In the genomic region with DNA sequence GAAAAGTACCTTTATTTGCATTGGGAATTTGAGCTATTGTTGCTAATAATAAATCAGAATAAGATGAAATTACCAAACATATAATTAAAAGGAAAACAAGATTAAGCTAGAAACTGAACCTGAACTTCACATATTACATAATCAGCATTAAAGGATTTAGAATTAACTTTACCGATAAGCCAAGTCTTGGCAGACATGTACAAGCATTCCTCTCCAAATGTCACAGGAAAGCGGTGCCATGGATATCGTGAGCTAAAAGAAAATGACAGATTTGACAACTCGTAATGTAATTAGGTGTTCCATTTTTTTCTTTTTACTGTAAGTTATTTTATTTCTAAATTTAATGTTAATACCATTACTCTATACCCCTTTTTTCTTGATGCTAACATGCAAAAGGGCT, we compare ENCODE assay signal across 31 cellular contexts.
"Had no signal": no experiment of that assay in that cellular context is flagged by ENCODE, and none has a peak within 500 bp of the region (broad histone marks: within the 10 kb centered on the region; RNA-seq: fewer than 3 reads in every experiment).

No MANE protein-coding gene starts in this region.

- H3K9me3 Mint-ChIP-seq: activated CD4-positive, alpha-beta memory T cell treated with anti-CD3 and anti-CD28 coated beads, Interleukin-2, amount 10 ng/mL, durations not matched to agents 7 days and 5 days; activated CD4-positive, alpha-beta T cell treated with anti-CD3 and anti-CD28 coated beads, Interleukin-2, amount 10 ng/mL, durations not matched to agents 7 days and 5 days; activated naive CD4-positive, alpha-beta T cell treated with anti-CD3 and anti-CD28 coated beads, Interleukin-2, amount 10 ng/mL, durations not matched to agents 7 days and 5 days; activated naive CD4-positive, alpha-beta T cell treated with anti-CD3 and anti-CD28 coated beads, Interleukin-2, amount 50 U/mL, for 24 hours; activated naive CD8-positive, alpha-beta T cell treated with anti-CD3 and anti-CD28 coated beads, Interleukin-2, amount 10 ng/mL, durations not matched to agents 7 days and 5 days; activated T-cell treated with anti-CD3 and anti-CD28 coated beads, Interleukin-2, amount 50 U/mL, for 24 hours; activated T-helper 2 cell treated with anti-CD3 and anti-CD28 coated beads, Interferon-gamma antibody, Interleukin-2, Interleukin-4, amounts not matched to agents 10 μg/mL and 5 μg/mL and 100 μg/mL, durations not matched to agents 14 hours and 24 hours and 36 hours; T-helper 1 cell treated with Interleukin-12 subunit alpha and Interleukin-12 subunit beta and Interleukin-4 antibody, amounts not matched to agents 30 μg/mL and 1 μg/mL, for 36 hours; T-helper 2 cell treated with Interferon-gamma antibody and Interleukin-4, amounts not matched to agents 5 μg/mL and 100 μg/mL, for 36 hours had no signal

- H3K4me1 Mint-ChIP-seq: activated CD4-positive, alpha-beta memory T cell treated with anti-CD3 and anti-CD28 coated beads, Interleukin-2, amount 10 ng/mL, durations not matched to agents 7 days and 5 days; activated CD4-positive, alpha-beta T cell treated with anti-CD3 and anti-CD28 coated beads, Interleukin-2, amount 10 ng/mL, durations not matched to agents 7 days and 5 days; activated CD8-positive, alpha-beta memory T cell treated with anti-CD3 and anti-CD28 coated beads, Interleukin-2, amount 10 ng/mL, durations not matched to agents 7 days and 5 days; activated naive CD4-positive, alpha-beta T cell treated with anti-CD3 and anti-CD28 coated beads, Interleukin-2, amount 10 ng/mL, durations not matched to agents 7 days and 5 days; activated naive CD4-positive, alpha-beta T cell treated with anti-CD3 and anti-CD28 coated beads, Interleukin-2, amount 50 U/mL, for 24 hours; activated naive CD8-positive, alpha-beta T cell treated with anti-CD3 and anti-CD28 coated beads, Interleukin-2, amount 10 ng/mL, durations not matched to agents 7 days and 5 days had no signal

- H3K4me3 Mint-ChIP-seq: activated B cell treated with CpG ODN at 0.5 μM for 24 hours; activated CD4-positive, alpha-beta memory T cell treated with anti-CD3 and anti-CD28 coated beads, Interleukin-2, amount 10 ng/mL, durations not matched to agents 7 days and 5 days; activated CD4-positive, alpha-beta T cell treated with anti-CD3 and anti-CD28 coated beads, Interleukin-2, amount 10 ng/mL, durations not matched to agents 7 days and 5 days; activated CD8-positive, alpha-beta memory T cell treated with anti-CD3 and anti-CD28 coated beads, Interleukin-2, amount 10 ng/mL, durations not matched to agents 7 days and 5 days; activated CD8-positive, alpha-beta T cell treated with anti-CD3 and anti-CD28 coated beads, Interleukin-2, amount 10 ng/mL, durations not matched to agents 7 days and 5 days; activated naive CD4-positive, alpha-beta T cell treated with anti-CD3 and anti-CD28 coated beads, Interleukin-2, amount 10 ng/mL, durations not matched to agents 7 days and 5 days; activated naive CD4-positive, alpha-beta T cell treated with anti-CD3 and anti-CD28 coated beads, Interleukin-2, amount 50 U/mL, for 24 hours; activated naive CD8-positive, alpha-beta T cell; activated naive CD8-positive, alpha-beta T cell treated with anti-CD3 and anti-CD28 coated beads, Interleukin-2, amount 10 ng/mL, durations not matched to agents 7 days and 5 days; activated T-cell treated with anti-CD3 and anti-CD28 coated beads, Interleukin-2, amount 50 U/mL, for 24 hours; T-helper 1 cell treated with Interleukin-12 subunit alpha and Interleukin-12 subunit beta and Interleukin-4 antibody, amounts not matched to agents 30 μg/mL and 1 μg/mL, for 36 hours; T-helper 2 cell treated with Interferon-gamma antibody and Interleukin-4, amounts not matched to agents 5 μg/mL and 100 μg/mL, for 36 hours had no signal

- DNase-seq: activated B cell treated with CpG ODN at 0.5 μM for 24 hours; activated CD4-positive, alpha-beta memory T cell treated with anti-CD3 and anti-CD28 coated beads, Interleukin-2, amount 10 ng/mL, durations not matched to agents 7 days and 5 days; activated CD4-positive, alpha-beta T cell treated with anti-CD3 and anti-CD28 coated beads for 48 hours; activated CD4-positive, alpha-beta T cell treated with anti-CD3 and anti-CD28 coated beads, Interleukin-2, amount 10 ng/mL, durations not matched to agents 7 days and 5 days; activated CD4-positive, alpha-beta T cell treated with anti-CD3 and anti-CD28 coated beads, Interleukin-2, amount 50 U/mL, for 48 hours; activated CD4-positive, CD25-positive, alpha-beta regulatory T cell treated with anti-CD3 and anti-CD28 coated beads, Interleukin-2, amount 50 U/mL, for 72 hours; activated CD8-positive, alpha-beta memory T cell treated with anti-CD3 and anti-CD28 coated beads for 24 hours; activated CD8-positive, alpha-beta memory T cell treated with anti-CD3 and anti-CD28 coated beads, Interleukin-2, amount 10 ng/mL, durations not matched to agents 7 days and 5 days; activated CD8-positive, alpha-beta memory T cell treated with anti-CD3 and anti-CD28 coated beads, Interleukin-2, amount 50 U/mL, for 48 hours; activated CD8-positive, alpha-beta T cell treated with anti-CD3 and anti-CD28 coated beads, Interleukin-2, amount 10 ng/mL, durations not matched to agents 7 days and 5 days; activated effector memory CD4-positive, alpha-beta T cell treated with Interleukin-2 at 50 U/mL for 16 hours; activated gamma-delta T cell; activated naive CD4-positive, alpha-beta T cell treated with anti-CD3 and anti-CD28 coated beads, Interleukin-2, amount 10 ng/mL, durations not matched to agents 7 days and 5 days; activated naive CD4-positive, alpha-beta T cell treated with Interleukin-2 at 50 U/mL for 16 hours; activated naive CD8-positive, alpha-beta T cell treated with anti-CD3 and anti-CD28 coated beads, Interleukin-2, amount 10 ng/mL, durations not matched to agents 7 days and 5 days; activated T-cell treated with anti-CD3 and anti-CD28 coated beads, Interleukin-2, amount 50 U/mL, for 24 hours; activated T-cell treated with anti-CD3 and anti-CD28 coated beads, Interleukin-2, amount 50 U/mL, for 48 hours; adrenal gland; amniotic stem cell; aorta; brain microvascular endothelial cell; central memory CD4-positive, alpha-beta T cell; T-helper 1 cell; T-helper 2 cell; T-helper 9 cell had no signal

- H3K27ac Mint-ChIP-seq: activated B cell treated with CpG ODN at 0.5 μM for 24 hours; activated CD4-positive, alpha-beta memory T cell treated with anti-CD3 and anti-CD28 coated beads, Interleukin-2, amount 10 ng/mL, durations not matched to agents 7 days and 5 days; activated CD4-positive, alpha-beta T cell treated with anti-CD3 and anti-CD28 coated beads, Interleukin-2, amount 10 ng/mL, durations not matched to agents 7 days and 5 days; activated CD8-positive, alpha-beta memory T cell treated with anti-CD3 and anti-CD28 coated beads, Interleukin-2, amount 10 ng/mL, durations not matched to agents 7 days and 5 days; activated CD8-positive, alpha-beta T cell treated with anti-CD3 and anti-CD28 coated beads, Interleukin-2, amount 10 ng/mL, durations not matched to agents 7 days and 5 days; activated naive CD4-positive, alpha-beta T cell treated with anti-CD3 and anti-CD28 coated beads, Interleukin-2, amount 10 ng/mL, durations not matched to agents 7 days and 5 days; activated naive CD4-positive, alpha-beta T cell treated with anti-CD3 and anti-CD28 coated beads, Interleukin-2, amount 50 U/mL, for 24 hours; activated naive CD8-positive, alpha-beta T cell; activated naive CD8-positive, alpha-beta T cell treated with anti-CD3 and anti-CD28 coated beads, Interleukin-2, amount 10 ng/mL, durations not matched to agents 7 days and 5 days; activated T-cell treated with anti-CD3 and anti-CD28 coated beads, Interleukin-2, amount 50 U/mL, for 24 hours; activated T-helper 2 cell treated with anti-CD3 and anti-CD28 coated beads, Interferon-gamma antibody, Interleukin-2, Interleukin-4, amounts not matched to agents 10 μg/mL and 5 μg/mL and 100 μg/mL, durations not matched to agents 14 hours and 24 hours and 36 hours; T-helper 1 cell treated with Interleukin-12 subunit alpha and Interleukin-12 subunit beta and Interleukin-4 antibody, amounts not matched to agents 30 μg/mL and 1 μg/mL, for 36 hours; T-helper 2 cell treated with Interferon-gamma antibody and Interleukin-4, amounts not matched to agents 5 μg/mL and 100 μg/mL, for 36 hours had no signal

- H3K27me3 Mint-ChIP-seq: activated B cell treated with CpG ODN at 0.5 μM for 24 hours; activated CD4-positive, alpha-beta memory T cell treated with anti-CD3 and anti-CD28 coated beads, Interleukin-2, amount 10 ng/mL, durations not matched to agents 7 days and 5 days; activated CD4-positive, alpha-beta T cell treated with anti-CD3 and anti-CD28 coated beads, Interleukin-2, amount 10 ng/mL, durations not matched to agents 7 days and 5 days; activated CD8-positive, alpha-beta memory T cell treated with anti-CD3 and anti-CD28 coated beads, Interleukin-2, amount 10 ng/mL, durations not matched to agents 7 days and 5 days; activated naive CD4-positive, alpha-beta T cell treated with anti-CD3 and anti-CD28 coated beads, Interleukin-2, amount 10 ng/mL, durations not matched to agents 7 days and 5 days; activated naive CD4-positive, alpha-beta T cell treated with anti-CD3 and anti-CD28 coated beads, Interleukin-2, amount 50 U/mL, for 24 hours; activated naive CD8-positive, alpha-beta T cell; activated naive CD8-positive, alpha-beta T cell treated with anti-CD3 and anti-CD28 coated beads, Interleukin-2, amount 10 ng/mL, durations not matched to agents 7 days and 5 days; activated T-cell treated with anti-CD3 and anti-CD28 coated beads, Interleukin-2, amount 50 U/mL, for 24 hours had no signal

- ATAC-seq: activated CD8-positive, alpha-beta memory T cell treated with anti-CD3 and anti-CD28 coated beads, Interleukin-2, amount 10 ng/mL, durations not matched to agents 7 days and 5 days; activated CD8-positive, alpha-beta T cell treated with anti-CD3 and anti-CD28 coated beads, Interleukin-2, amount 10 ng/mL, durations not matched to agents 7 days and 5 days; body of pancreas had no signal
